Comparison of ENCODE assay signal across 1 cellular context in the genomic region with DNA sequence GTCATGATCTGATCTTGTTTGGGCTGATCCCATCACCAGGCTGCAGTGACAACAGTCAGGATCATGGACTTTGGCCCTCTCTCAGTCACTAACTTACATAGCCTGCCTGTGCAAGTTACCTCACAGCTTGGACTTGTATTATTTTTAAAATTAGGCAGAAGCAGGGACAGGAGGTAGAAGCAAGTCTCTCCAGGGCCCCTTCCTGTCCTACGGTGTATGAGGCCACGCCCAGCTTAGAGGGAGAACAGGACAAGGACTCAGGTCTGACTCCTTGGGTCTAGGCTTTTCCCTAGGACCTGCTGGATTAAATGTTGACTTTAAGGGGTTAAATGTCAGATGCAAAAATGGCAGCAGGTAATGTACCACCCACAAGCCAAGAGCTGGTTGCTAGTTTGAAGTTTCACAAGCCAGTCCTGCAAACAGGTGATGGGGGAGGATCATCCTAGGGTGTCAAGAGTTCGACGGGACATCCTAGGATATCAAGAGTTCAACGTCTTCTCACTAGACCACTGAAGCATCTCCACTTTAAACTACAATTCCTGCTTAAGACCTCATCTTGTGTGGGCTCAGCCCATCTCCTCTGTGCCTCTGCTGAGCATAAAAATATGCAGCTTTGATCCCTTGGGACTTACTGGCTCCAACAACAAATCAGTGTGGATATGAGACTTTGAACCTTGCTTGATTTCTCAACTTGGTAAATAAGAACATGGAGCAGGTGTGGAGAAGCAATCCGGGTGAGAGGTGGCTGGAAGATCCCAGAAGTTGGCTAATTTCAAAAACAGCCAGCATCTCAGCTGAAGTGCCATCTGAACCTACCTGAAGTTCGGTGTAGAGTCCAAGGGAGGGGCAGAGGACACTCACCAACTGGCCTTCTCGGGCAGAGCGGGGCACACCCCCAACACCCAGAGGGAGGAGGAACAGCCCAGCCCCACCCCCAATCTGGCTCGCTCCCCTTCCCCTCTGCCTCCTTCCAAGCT.
TF ChIP-seq lines count a peak whose summit lies in the region.

No MANE protein-coding gene starts in this region.

TF ChIP-seq in HepG2, 621 proteins besides CTCF, POLR2A, EP300 and RAD21 (continued from another document and continues in another):
- TF ChIP-seq, protein P1, sequence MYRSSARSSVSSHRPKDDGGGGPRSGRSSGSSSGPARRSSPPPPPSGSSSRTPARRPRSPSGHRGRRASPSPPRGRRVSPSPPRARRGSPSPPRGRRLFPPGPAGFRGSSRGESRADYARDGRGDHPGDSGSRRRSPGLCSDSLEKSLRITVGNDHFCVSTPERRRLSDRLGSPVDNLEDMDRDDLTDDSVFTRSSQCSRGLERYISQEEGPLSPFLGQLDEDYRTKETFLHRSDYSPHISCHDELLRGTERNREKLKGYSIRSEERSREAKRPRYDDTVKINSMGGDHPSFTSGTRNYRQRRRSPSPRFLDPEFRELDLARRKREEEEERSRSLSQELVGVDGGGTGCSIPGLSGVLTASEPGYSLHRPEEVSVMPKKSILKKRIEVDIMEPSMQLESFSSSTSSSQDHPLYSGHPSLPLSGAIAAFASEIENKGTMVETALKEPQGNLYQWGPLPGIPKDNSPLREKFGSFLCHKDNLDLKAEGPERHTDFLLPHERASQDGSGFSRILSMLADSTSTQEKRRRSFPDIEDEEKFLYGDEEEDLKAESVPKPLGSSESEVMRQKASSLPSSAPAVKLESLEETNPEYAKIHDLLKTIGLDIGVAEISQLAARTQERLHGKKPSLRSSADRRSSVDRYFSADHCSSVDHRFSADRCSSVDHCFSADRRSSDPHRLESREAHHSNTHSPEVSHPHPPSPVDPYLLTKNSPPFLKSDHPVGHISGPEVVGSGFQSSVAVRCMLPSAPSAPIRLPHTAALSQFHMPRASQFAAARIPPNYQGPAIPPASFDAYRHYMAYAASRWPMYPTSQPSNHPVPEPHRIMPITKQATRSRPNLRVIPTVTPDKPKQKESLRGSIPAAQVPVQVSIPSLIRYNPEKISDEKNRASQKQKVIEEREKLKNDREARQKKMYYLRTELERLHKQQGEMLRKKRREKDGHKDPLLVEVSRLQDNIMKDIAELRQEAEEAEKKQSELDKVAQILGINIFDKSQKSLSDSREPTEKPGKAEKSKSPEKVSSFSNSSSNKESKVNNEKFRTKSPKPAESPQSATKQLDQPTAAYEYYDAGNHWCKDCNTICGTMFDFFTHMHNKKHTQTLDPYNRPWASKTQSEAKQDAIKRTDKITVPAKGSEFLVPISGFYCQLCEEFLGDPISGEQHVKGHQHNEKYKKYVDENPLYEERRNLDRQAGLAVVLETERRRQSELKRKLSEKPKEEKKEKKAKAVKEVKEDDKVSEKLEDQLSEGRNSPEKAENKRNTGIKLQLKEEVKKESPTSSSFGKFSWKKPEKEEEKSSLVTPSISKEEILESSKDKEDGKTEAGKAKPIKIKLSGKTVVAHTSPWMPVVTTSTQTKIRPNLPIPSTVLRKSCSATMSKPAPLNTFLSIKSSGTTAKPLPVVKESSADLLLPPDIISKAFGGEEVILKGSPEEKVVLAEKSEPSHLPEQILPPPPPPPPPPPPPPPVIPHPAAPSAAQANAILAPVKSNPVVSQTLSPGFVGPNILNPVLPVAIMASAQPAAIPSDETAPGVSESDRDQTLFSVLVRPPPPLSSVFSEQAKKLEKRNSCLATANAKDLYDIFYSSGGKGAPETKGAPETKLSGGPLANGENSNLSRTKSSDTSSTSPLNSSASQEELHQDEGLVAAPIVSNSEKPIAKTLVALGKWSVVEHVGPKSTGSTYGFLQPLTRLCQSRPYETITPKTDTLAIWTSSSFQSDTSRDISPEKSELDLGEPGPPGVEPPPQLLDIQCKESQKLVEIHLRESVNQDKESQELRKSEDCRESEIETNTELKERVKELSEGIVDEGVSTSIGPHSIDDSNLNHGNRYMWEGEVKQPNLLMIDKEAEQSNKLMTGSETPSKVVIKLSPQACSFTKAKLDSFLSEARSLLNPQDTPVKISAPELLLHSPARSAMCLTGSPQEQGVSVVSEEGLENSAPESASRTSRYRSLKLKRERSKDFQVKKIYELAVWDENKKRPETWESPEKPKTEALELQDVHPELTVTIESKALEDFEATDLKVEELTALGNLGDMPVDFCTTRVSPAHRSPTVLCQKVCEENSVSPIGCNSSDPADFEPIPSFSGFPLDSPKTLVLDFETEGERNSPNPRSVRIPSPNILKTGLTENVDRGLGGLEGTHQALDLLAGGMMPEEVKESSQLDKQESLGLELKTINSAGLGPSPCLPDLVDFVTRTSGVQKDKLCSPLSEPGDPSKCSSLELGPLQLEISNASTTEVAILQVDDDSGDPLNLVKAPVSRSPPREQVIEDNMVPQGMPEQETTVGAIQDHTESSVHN (CRISPR knock-in tag; IDR thresholded peaks at IDR 0.05) = peak; percentile 22; the same call in 1 of the 2 replicates
- TF ChIP-seq ATF7-NPFF (CRISPR knock-in tag; IDR thresholded peaks at IDR 0.05; ENCODE audit: low read depth) (no peak), JUN (CRISPR knock-in tag; IDR thresholded peaks at IDR 0.05) (0 out of 2 replicates have a peak, but pooled peaks have one; percentile 27), ZNF747 (CRISPR knock-in tag; IDR thresholded peaks at IDR 0.05; ENCODE audit: borderline replicate concordance) (peak; percentile 87), NBN (conservative IDR thresholded peaks at IDR 0.05) (no peak), CENPX (CRISPR knock-in tag; IDR thresholded peaks at IDR 0.05) (no peak), TEAD3 (CRISPR knock-in tag; optimal IDR thresholded peaks at IDR 0.05; ENCODE audit: borderline replicate concordance) (peak; percentile 55), HNRNPUL1 (IDR thresholded peaks at IDR 0.05; ENCODE audit: low read depth, low read length) (no peak), MAF1 (CRISPR knock-in tag; IDR thresholded peaks at IDR 0.05; ENCODE audit: borderline replicate concordance) (peak; percentile 53; the same call in 1 of the 2 replicates), NR3C1 (CRISPR knock-in tag; IDR thresholded peaks at IDR 0.05) (no peak), DMTF1 (CRISPR knock-in tag; IDR thresholded peaks at IDR 0.05) (0 out of 2 replicates have a peak, but pooled peaks have one; percentile 14), ZNF720 (CRISPR knock-in tag; IDR thresholded peaks at IDR 0.05) (no peak), ZNF709 (CRISPR knock-in tag; IDR thresholded peaks at IDR 0.05) (no peak), AHR (CRISPR knock-in tag; IDR thresholded peaks at IDR 0.05) (no peak), THAP8 (CRISPR knock-in tag; IDR thresholded peaks at IDR 0.05; ENCODE audit: borderline replicate concordance) (no peak), SOX5 (CRISPR knock-in tag; IDR thresholded peaks at IDR 0.05; ENCODE audit: borderline replicate concordance) (peak; percentile 79; the same call in 1 of the 2 replicates), TGIF2 (CRISPR knock-in tag; IDR thresholded peaks at IDR 0.05) (peak; percentile 66; the same call in 1 of the 2 replicates), SNAPC2 (CRISPR knock-in tag; IDR thresholded peaks at IDR 0.05) (no peak), ZBTB7A (CRISPR knock-in tag; IDR thresholded peaks at IDR 0.05) (no peak), ZC3H4 (CRISPR knock-in tag; IDR thresholded peaks at IDR 0.05; ENCODE audit: borderline replicate concordance) (peak; percentile 56; the same call in 1 of the 2 replicates), FOXO1 (CRISPR knock-in tag; IDR thresholded peaks at IDR 0.05) (peak; percentile 95), KDM1A (CRISPR knock-in tag; IDR thresholded peaks at IDR 0.05) (peak; percentile 79), MYNN (CRISPR knock-in tag; IDR thresholded peaks at IDR 0.05; ENCODE audit: low read depth) (no peak), ARHGAP35 (CRISPR knock-in tag; IDR thresholded peaks at IDR 0.05; ENCODE audit: borderline replicate concordance) (no peak), ZSCAN9 (CRISPR knock-in tag; IDR thresholded peaks at IDR 0.05; ENCODE audit: borderline replicate concordance) (peak; percentile 81; the same call in 1 of the 2 replicates)
- TF ChIP-seq, protein P2, sequence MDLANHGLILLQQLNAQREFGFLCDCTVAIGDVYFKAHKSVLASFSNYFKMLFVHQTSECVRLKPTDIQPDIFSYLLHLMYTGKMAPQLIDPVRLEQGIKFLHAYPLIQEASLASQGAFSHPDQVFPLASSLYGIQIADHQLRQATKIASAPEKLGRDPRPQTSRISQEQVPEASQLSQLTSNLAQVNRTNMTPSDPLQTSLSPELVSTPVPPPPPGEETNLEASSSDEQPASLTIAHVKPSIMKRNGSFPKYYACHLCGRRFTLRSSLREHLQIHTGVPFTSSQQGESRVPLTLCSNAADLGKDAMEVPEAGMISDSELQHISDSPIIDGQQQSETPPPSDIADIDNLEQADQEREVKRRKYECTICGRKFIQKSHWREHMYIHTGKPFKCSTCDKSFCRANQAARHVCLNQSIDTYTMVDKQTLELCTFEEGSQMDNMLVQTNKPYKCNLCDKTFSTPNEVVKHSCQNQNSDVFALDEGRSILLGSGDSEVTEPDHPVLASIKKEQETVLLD (CRISPR knock-in tag; IDR thresholded peaks at IDR 0.05; ENCODE audit: low read depth) = no peak
- TF ChIP-seq, protein P3, sequence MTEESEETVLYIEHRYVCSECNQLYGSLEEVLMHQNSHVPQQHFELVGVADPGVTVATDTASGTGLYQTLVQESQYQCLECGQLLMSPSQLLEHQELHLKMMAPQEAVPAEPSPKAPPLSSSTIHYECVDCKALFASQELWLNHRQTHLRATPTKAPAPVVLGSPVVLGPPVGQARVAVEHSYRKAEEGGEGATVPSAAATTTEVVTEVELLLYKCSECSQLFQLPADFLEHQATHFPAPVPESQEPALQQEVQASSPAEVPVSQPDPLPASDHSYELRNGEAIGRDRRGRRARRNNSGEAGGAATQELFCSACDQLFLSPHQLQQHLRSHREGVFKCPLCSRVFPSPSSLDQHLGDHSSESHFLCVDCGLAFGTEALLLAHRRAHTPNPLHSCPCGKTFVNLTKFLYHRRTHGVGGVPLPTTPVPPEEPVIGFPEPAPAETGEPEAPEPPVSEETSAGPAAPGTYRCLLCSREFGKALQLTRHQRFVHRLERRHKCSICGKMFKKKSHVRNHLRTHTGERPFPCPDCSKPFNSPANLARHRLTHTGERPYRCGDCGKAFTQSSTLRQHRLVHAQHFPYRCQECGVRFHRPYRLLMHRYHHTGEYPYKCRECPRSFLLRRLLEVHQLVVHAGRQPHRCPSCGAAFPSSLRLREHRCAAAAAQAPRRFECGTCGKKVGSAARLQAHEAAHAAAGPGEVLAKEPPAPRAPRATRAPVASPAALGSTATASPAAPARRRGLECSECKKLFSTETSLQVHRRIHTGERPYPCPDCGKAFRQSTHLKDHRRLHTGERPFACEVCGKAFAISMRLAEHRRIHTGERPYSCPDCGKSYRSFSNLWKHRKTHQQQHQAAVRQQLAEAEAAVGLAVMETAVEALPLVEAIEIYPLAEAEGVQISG (CRISPR knock-in tag; IDR thresholded peaks at IDR 0.05) = peak; percentile 75
- TF ChIP-seq, protein P4, sequence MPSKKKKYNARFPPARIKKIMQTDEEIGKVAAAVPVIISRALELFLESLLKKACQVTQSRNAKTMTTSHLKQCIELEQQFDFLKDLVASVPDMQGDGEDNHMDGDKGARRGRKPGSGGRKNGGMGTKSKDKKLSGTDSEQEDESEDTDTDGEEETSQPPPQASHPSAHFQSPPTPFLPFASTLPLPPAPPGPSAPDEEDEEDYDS (CRISPR knock-in tag; IDR thresholded peaks at IDR 0.05) = peak; percentile 61
- TF ChIP-seq, protein P5, sequence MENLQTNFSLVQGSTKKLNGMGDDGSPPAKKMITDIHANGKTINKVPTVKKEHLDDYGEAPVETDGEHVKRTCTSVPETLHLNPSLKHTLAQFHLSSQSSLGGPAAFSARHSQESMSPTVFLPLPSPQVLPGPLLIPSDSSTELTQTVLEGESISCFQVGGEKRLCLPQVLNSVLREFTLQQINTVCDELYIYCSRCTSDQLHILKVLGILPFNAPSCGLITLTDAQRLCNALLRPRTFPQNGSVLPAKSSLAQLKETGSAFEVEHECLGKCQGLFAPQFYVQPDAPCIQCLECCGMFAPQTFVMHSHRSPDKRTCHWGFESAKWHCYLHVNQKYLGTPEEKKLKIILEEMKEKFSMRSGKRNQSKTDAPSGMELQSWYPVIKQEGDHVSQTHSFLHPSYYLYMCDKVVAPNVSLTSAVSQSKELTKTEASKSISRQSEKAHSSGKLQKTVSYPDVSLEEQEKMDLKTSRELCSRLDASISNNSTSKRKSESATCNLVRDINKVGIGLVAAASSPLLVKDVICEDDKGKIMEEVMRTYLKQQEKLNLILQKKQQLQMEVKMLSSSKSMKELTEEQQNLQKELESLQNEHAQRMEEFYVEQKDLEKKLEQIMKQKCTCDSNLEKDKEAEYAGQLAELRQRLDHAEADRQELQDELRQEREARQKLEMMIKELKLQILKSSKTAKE (CRISPR knock-in tag; IDR thresholded peaks at IDR 0.05; ENCODE audit: borderline replicate concordance) = no peak
